9 cellular contexts compared by ENCODE assay signal in genomic region chr15:68204776-68205557, GRCh38. TPM values are rescaled to one million over a fixed set of nuclear protein-coding genes. Genes with fewer than 3 reads are reported as not detected.
DNase-seq lines count a peak whose midpoint lies in the region; ATAC-seq and TF ChIP-seq lines count a peak whose summit lies in the region.
"Had no signal": no experiment of that assay in that cellular context is flagged by ENCODE, and none has a peak within 500 bp of the region (broad histone marks: within the 10 kb centered on the region; RNA-seq: fewer than 3 reads in every experiment).

A gene with protein sequence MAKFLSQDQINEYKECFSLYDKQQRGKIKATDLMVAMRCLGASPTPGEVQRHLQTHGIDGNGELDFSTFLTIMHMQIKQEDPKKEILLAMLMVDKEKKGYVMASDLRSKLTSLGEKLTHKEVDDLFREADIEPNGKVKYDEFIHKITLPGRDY (minus strand): TSS chr15:68205332. CDS start chr15:68205247, 85 bp downstream.

- H3K27ac ChIP-seq in ovary = no peak within 1 kb of the TSS

- no peaks in the 10 kb centered on the region for H3K27me3 Mint-ChIP-seq in Calu3 (ENCODE audit: unreplicated experiment)
- H3K27me3 Mint-ChIP-seq: activated B cell treated with CpG ODN at 0.5 μM for 24 hours had no signal

- no peak for TF ChIP-seq POLR2A in ovary (IDR thresholded peaks at IDR 0.05)

- H3K36me3 ChIP-seq in ovary = no peaks in the 10 kb centered on the region

- H3K4me1 ChIP-seq in ovary (ENCODE audit: insufficient read depth) = peaks cover 14% of the 10 kb centered on the region

- CTCF ChIA-PET in Calu3 (lab: Charles Lee) = interaction anchor here (0.8 to 1.7 kb wide), 3 partner anchors 12 to 48 kb away, joined by 3 to 4 read pairs (median 4); no protein-coding TSS in a partner anchor

- peaks cover 14% of the 10 kb centered on the region for H3K4me1 Mint-ChIP-seq in Calu3 (ENCODE audit: low read depth, unreplicated experiment)

- TF ChIP-seq CTCF in Calu3 (IDR thresholded peaks at IDR 0.05; ENCODE audit: unreplicated experiment) = no peak
- no peak for TF ChIP-seq CTCF in ovary (IDR thresholded peaks at IDR 0.05)

- H3K27me3 ChIP-seq in ovary = no peaks in the 10 kb centered on the region

- H3K36me3 Mint-ChIP-seq in Calu3 (ENCODE audit: insufficient read depth, unreplicated experiment) = peaks cover 17% of the 10 kb centered on the region

- intact Hi-C loops in Calu3 (cut with micrococcal nuclease; ENCODE audit: unreplicated experiment) (no loop called here), ovary (cut with DNase I) (no loop called here)

- WGBS in ovary, 3 donors = 25 to 38% (median 31%) methylated on average over 16 of the region's 16 CpGs

- no peaks in the 10 kb centered on the region for H3K9me3 ChIP-seq in ovary

- DNase-seq in Calu3 = peak; percentile 82
- DNase-seq in NCI-H526 (lab: John Stamatoyannopoulos, UW) = peak; percentile 59 to 91
- DNase-seq in fibroblast of gingiva (ENCODE audit: low read depth) = peak; percentile 41
- DNase-seq in ovary = peak; percentile 60 to 81 (median 67)
- no peak for DNase-seq in activated T-cell treated with anti-CD3 and anti-CD28 coated beads for 4 hours
- DNase-seq in activated CD4-positive, CD25-positive, alpha-beta regulatory T cell (lab: John Stamatoyannopoulos, UW) = no peak
- no peak for DNase-seq in inferior parietal cortex (ENCODE audit: extremely low spot score)
- DNase-seq: activated B cell treated with CpG ODN at 0.5 μM for 24 hours had no signal

- ATAC-seq in GM21390 (IDR thresholded peaks at IDR 0.05; ENCODE audit: unreplicated experiment) = no peak

- H3K4me3 Mint-ChIP-seq in Calu3 (ENCODE audit: low read depth, unreplicated experiment) = peak within 1 kb of the TSS; percentile 56
- H3K4me3 Mint-ChIP-seq: activated B cell treated with CpG ODN at 0.5 μM for 24 hours had no signal

- H3K9me3 Mint-ChIP-seq in Calu3 (ENCODE audit: low read depth, unreplicated experiment) = no peaks in the 10 kb centered on the region
- H3K9me3 Mint-ChIP-seq: activated B cell treated with CpG ODN at 0.5 μM for 24 hours had no signal

- H3K4me3 ChIP-seq in ovary = no peak within 1 kb of the TSS

- BruUV-seq in Calu3 (replicated peaks; lab: Mats Ljungman, UMichigan) = TSS peak; percentile 19

- H3K27ac Mint-ChIP-seq in Calu3 (ENCODE audit: unreplicated experiment) = peak within 1 kb of the TSS; percentile 66
- H3K27ac Mint-ChIP-seq: activated B cell treated with CpG ODN at 0.5 μM for 24 hours had no signal

- no peak for TF ChIP-seq EP300 in ovary (IDR thresholded peaks at IDR 0.05)

RNA-seq across cellular contexts. Expression of the gene that starts here (rescaled TPM):
- total RNA-seq in Calu3 (2022) (17.9 and 24.1 TPM in 2 replicates), ovary (1 to 10 TPM; 2.5 to 9.3 (median 3.2) TPM)
- polyA plus RNA-seq in ovary = 1 to 10 TPM; 3.2 to 9.5 TPM

Comparison
In these comparisons a context has a peak if more than half of its experiments do, and no peak if none do; other contexts are left out.
1. DNase-seq: peak in Calu3 (single experiment), NCI-H526 (2 of 2), fibroblast of gingiva (single experiment) and ovary (5 of 5); none in activated T-cell treated with anti-CD3 and anti-CD28 coated beads for 4 hours (single experiment), activated CD4-positive, CD25-positive, alpha-beta regulatory T cell (0 of 4) and inferior parietal cortex (single experiment).